ENCODE assay signal across 8 cellular contexts in genomic region chr17:17822189-17822978, GRCh38.
DNase-seq lines count a peak whose midpoint lies in the region; ATAC-seq and TF ChIP-seq lines count a peak whose summit lies in the region.

No MANE protein-coding gene starts in this region.

- H3K9me3 ChIP-seq in WERI-Rb-1 (ENCODE audit: severe bottlenecking) = no peaks in the 10 kb centered on the region

- no peak for ATAC-seq in GM21381 (IDR thresholded peaks at IDR 0.05; ENCODE audit: unreplicated experiment)

- no peaks in the 10 kb centered on the region for H3K27me3 ChIP-seq in GM06990 (replicated peaks; ENCODE audit: control insufficient read depth, insufficient read depth, low read length)
- H3K27me3 ChIP-seq in WERI-Rb-1 (ENCODE audit: insufficient read depth, low read depth, severe bottlenecking) = no peaks in the 10 kb centered on the region

- TF ChIP-seq CTCF in GM06990 (IDR thresholded peaks at IDR 0.05; ENCODE audit: insufficient read depth, low read length, poor library complexity, severe bottlenecking) = no peak
- TF ChIP-seq CTCF in WERI-Rb-1 (IDR thresholded peaks at IDR 0.05; ENCODE audit: low read depth, low read length) = no peak
- TF ChIP-seq CTCF in GM13977 (IDR thresholded peaks at IDR 0.05; ENCODE audit: extremely low read depth, insufficient read depth, missing control alignments) = no peak

- H3K27ac ChIP-seq in WERI-Rb-1 = peak overlapping the region; percentile 59

- DNase-seq in GM06990 (ENCODE audit: extremely low read depth, insufficient read length) = no peak
- no peak for DNase-seq in WERI-Rb-1
- DNase-seq in globus pallidus (ENCODE audit: low spot score) = peak; percentile 98
- peak; percentile 95 for DNase-seq in putamen (ENCODE audit: low spot score)
- DNase-seq in NCI-H1694 treated with DMSO at 0.1 percent for 48 hours (lab: John Stamatoyannopoulos, UW) = no peak
- DNase-seq in activated CD8-positive, alpha-beta memory T cell treated with anti-CD3 and anti-CD28 coated beads, Interleukin-2, amount 50 U/mL, for 4 hours = no peak
- DNase-seq in GM13977 (ENCODE audit: low spot score) = no peak

- in situ Hi-C loops in GM13977 (cut with MboI; ENCODE audit: low pct_unique_long_range_greater_than_20kb, low sequenced_read_pairs, unreplicated experiment) = no loop called here

- peaks cover 7% of the 10 kb centered on the region for H3K36me3 ChIP-seq in GM06990 (ENCODE audit: control insufficient read depth, insufficient read depth, low read length)
- peaks cover 55% of the 10 kb centered on the region for H3K36me3 ChIP-seq in WERI-Rb-1

- peak overlapping the region; percentile 41; the same call in 1 of the 2 replicates for H3K4me3 ChIP-seq in GM06990 (replicated peaks; ENCODE audit: low read depth, low read length)
- peak overlapping the region; percentile 46; the same call in 1 of the 2 replicates for H3K4me3 ChIP-seq in WERI-Rb-1 (ENCODE audit: low read depth, low read length)

Comparison
In these comparisons a context has a peak if more than half of its experiments do, and no peak if none do; other contexts are left out.
1. DNase-seq: peak in globus pallidus (single experiment) and putamen (single experiment); none in GM06990 (single experiment), WERI-Rb-1 (single experiment), NCI-H1694 treated with DMSO at 0.1 percent for 48 hours (single experiment), activated CD8-positive, alpha-beta memory T cell treated with anti-CD3 and anti-CD28 coated beads, Interleukin-2, amount 50 U/mL, for 4 hours (single experiment) and GM13977 (single experiment).